Comparison of ENCODE assay signal across 13 cellular contexts in genomic region chr1:230140221-230141001, GRCh38.
DNase-seq lines count a peak whose midpoint lies in the region; ATAC-seq, FAIRE-seq and TF ChIP-seq lines count a peak whose summit lies in the region.
"Had no signal": no experiment of that assay in that cellular context is flagged by ENCODE, and none has a peak within 500 bp of the region (broad histone marks: within the 10 kb centered on the region; RNA-seq: fewer than 3 reads in every experiment).

No MANE protein-coding gene starts in this region.

- H3K4me1 ChIP-seq in A549 (peaks cover 23% of the 10 kb centered on the region), HUES48 (ENCODE audit: control insufficient read depth, insufficient read depth, low read length) (peaks cover 26% of the 10 kb centered on the region), neuronal stem cell (ENCODE audit: control insufficient read depth in 2 of 2, insufficient read depth in 1 of 2, low read depth in 1 of 2, low read length in 2 of 2) (peaks cover 17 to 33% of the 10 kb centered on the region in 2 donors)

- TF ChIP-seq POLR2A in A549 (IDR thresholded peaks at IDR 0.05; ENCODE audit: low read length), result no peak

- H3K4me3 ChIP-seq in A549 (no peak overlapping the region), HUES48 (ENCODE audit: low read depth, low read length) (no peak overlapping the region), neuronal stem cell (ENCODE audit: low read length in 2 of 2) (no peak overlapping the region)
- H3K4me3 ChIP-seq: vagina had no signal

- CTCF ChIA-PET in A549 (lab: Yijun Ruan, JAX), result interaction anchor here (0.6 to 1.2 kb wide), 2 partner anchors 29 to 30 kb away, joined by 3 to 4 read pairs; no protein-coding TSS in a partner anchor

- H3K4me2 ChIP-seq in A549 (peak overlapping the region; percentile 16; the same call in 2 of the 3 replicates), neuronal stem cell (ENCODE audit: insufficient read depth, low read length, poor library complexity, severe bottlenecking) (no peak overlapping the region)

- no peak overlapping the region for H3K23ac ChIP-seq in neuronal stem cell (ENCODE audit: low read depth, low read length, poor library complexity)

- no peak overlapping the region for H2AFZ ChIP-seq in neuronal stem cell (ENCODE audit: low read length)

- H4K8ac ChIP-seq in neuronal stem cell (ENCODE audit: low read depth, low read length), result no peak overlapping the region

- DNase-seq in A549 (ENCODE audit: low read depth in 1 of 2, low spot score in 1 of 2) (no peak), amniotic epithelial cell (ENCODE audit: low read depth) (peak; percentile 71), left kidney (ENCODE audit: low read depth, low spot score) (peak; percentile 81), GDM1 (lab: John Stamatoyannopoulos, UW) (no peak), neuronal stem cell (ENCODE audit: low spot score) (no peak), AG08395 (ENCODE audit: low spot score) (no peak)
- DNase-seq in stimulated activated CD4-positive, alpha-beta T cell treated with anti-CD3 and anti-CD28 coated beads, Interleukin-1b, Interleukin-23, amount 100 ng/mL, for 48 hours, result no peak
- DNase-seq: activated CD4-positive, alpha-beta T cell treated with anti-CD3 and anti-CD28 coated beads, Interleukin-2, amount 10 ng/mL, durations not matched to agents 7 days and 5 days; DMS79; NCI-H2107; stimulated activated CD4-positive, alpha-beta T cell treated with anti-CD3 and anti-CD28 coated beads, Interleukin-2, amount 100 ng/mL, for 48 hours had no signal

- TF ChIP-seq CTCF in A549 (IDR thresholded peaks at IDR 0.05), result no peak

- H2BK120ac ChIP-seq in neuronal stem cell (ENCODE audit: low read depth, low read length), result no peak overlapping the region

- no peak for TF ChIP-seq RAD21 in A549 (conservative IDR thresholded peaks at IDR 0.05 in 1 of 2, IDR thresholded peaks at IDR 0.05 in 1 of 2)

- H3K27ac ChIP-seq in A549, result peak overlapping the region in 1 of 2 experiments; percentile 63; a peak in 2 of 6 replicates
- H3K27ac ChIP-seq in HUES48 (ENCODE audit: low read depth, low read length), result no peak overlapping the region
- H3K27ac ChIP-seq in neuronal stem cell (replicated peaks; ENCODE audit: low read length), result no peak overlapping the region
- H3K27ac ChIP-seq: vagina had no signal

- no peak overlapping the region for H3K18ac ChIP-seq in neuronal stem cell (ENCODE audit: low read length)

- H4K91ac ChIP-seq in neuronal stem cell (ENCODE audit: low read depth, low read length, poor library complexity), result no peak overlapping the region

- H3K9ac ChIP-seq in HUES48 (ENCODE audit: low read depth, low read length) (peak overlapping the region; percentile 21), neuronal stem cell (ENCODE audit: low read depth, low read length, poor library complexity) (no peak overlapping the region)

- H2BK15ac ChIP-seq in neuronal stem cell (ENCODE audit: low read length), result no peak overlapping the region

- no peaks in the 10 kb centered on the region for H3K9me3 ChIP-seq in A549
- H3K9me3 ChIP-seq in HUES48 (ENCODE audit: control insufficient read depth, insufficient read depth, low read length), result no peaks in the 10 kb centered on the region
- H3K9me3 ChIP-seq in neuronal stem cell (replicated peaks in 1 of 2; ENCODE audit: control insufficient read depth in 2 of 2, insufficient read depth in 1 of 2, low read depth in 1 of 2, low read length in 2 of 2), result no peaks in the 10 kb centered on the region
- H3K9me3 ChIP-seq: vagina had no signal

- no peak for FAIRE-seq in A549 (lab: Jason Lieb, UNC)

- POLR2A ChIA-PET in A549 (lab: Yijun Ruan, JAX), result no interaction called here

- no peaks in the 10 kb centered on the region for H3K36me3 ChIP-seq in HUES48 (ENCODE audit: control insufficient read depth, insufficient read depth, low read length)
- H3K36me3 ChIP-seq in neuronal stem cell (replicated peaks in 1 of 2; ENCODE audit: control insufficient read depth in 2 of 2, insufficient read depth in 2 of 2, low read length in 2 of 2), result peaks cover 0 to 3% of the 10 kb centered on the region in 2 donors
- H3K36me3 ChIP-seq: vagina had no signal

- H2AK5ac ChIP-seq in neuronal stem cell (ENCODE audit: low read depth, low read length), result no peak overlapping the region

- no peak overlapping the region for H2BK5ac ChIP-seq in neuronal stem cell (ENCODE audit: low read length)

- 84% methylated on average over 11 of the region's 11 CpGs for WGBS in A549 (ENCODE audit: missing lambda C conversion rate)
- WGBS in neuronal stem cell (ENCODE audit: extremely low coverage in 2 of 2, insufficient read length in 2 of 2, insufficient replicate concordance in 1 of 2), 2 donors, result no CpG with 5 or more reads among the region's 11 CpGs

- no peaks in the 10 kb centered on the region for H3K27me3 ChIP-seq in HUES48 (ENCODE audit: control insufficient read depth, insufficient read depth, low read length)
- no peaks in the 10 kb centered on the region for H3K27me3 ChIP-seq in neuronal stem cell (ENCODE audit: control insufficient read depth in 3 of 3, insufficient read depth in 3 of 3, low read depth in 1 of 3, low read length in 3 of 3)
- H3K27me3 ChIP-seq: vagina had no signal

- no peak overlapping the region for H3K4ac ChIP-seq in neuronal stem cell (ENCODE audit: low read length)

- peaks cover 5% of the 10 kb centered on the region for H3K79me1 ChIP-seq in neuronal stem cell (ENCODE audit: low read depth, low read length)

- H3K14ac ChIP-seq in neuronal stem cell (ENCODE audit: low read length), result no peak overlapping the region

- no peak for TF ChIP-seq EP300 in A549 (IDR thresholded peaks at IDR 0.05)

- peak in 1 of 2 experiments; percentile 57; a peak in 3 of 6 replicates for ATAC-seq in A549

- no peak overlapping the region for H2BK12ac ChIP-seq in neuronal stem cell (ENCODE audit: low read length)

TF ChIP-seq in A549, 52 proteins besides CTCF, POLR2A, EP300 and RAD21:
- TF ChIP-seq, protein P1, sequence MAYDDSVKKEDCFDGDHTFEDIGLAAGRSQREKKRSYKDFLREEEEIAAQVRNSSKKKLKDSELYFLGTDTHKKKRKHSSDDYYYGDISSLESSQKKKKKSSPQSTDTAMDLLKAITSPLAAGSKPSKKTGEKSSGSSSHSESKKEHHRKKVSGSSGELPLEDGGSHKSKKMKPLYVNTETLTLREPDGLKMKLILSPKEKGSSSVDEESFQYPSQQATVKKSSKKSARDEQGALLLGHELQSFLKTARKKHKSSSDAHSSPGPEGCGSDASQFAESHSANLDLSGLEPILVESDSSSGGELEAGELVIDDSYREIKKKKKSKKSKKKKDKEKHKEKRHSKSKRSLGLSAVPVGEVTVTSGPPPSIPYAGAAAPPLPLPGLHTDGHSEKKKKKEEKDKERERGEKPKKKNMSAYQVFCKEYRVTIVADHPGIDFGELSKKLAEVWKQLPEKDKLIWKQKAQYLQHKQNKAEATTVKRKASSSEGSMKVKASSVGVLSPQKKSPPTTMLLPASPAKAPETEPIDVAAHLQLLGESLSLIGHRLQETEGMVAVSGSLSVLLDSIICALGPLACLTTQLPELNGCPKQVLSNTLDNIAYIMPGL (CRISPR knock-in tag; IDR thresholded peaks at IDR 0.05; ENCODE audit: borderline replicate concordance), result no peak
- TF ChIP-seq RARB (CRISPR knock-in tag; IDR thresholded peaks at IDR 0.05) (no peak), JUNB (IDR thresholded peaks at IDR 0.05) (no peak), EHF (CRISPR knock-in tag; IDR thresholded peaks at IDR 0.05) (no peak), NR3C1 (IDR thresholded peaks at IDR 0.05) (no peak), HES2 (IDR thresholded peaks at IDR 0.05) (no peak), FOXS1 (CRISPR knock-in tag; IDR thresholded peaks at IDR 0.05) (no peak), CHD2 (IDR thresholded peaks at IDR 0.05; ENCODE audit: low read length, partially characterized antibody) (no peak), PHF8 (IDR thresholded peaks at IDR 0.05; ENCODE audit: borderline replicate concordance, low read depth) (no peak), ZFP36 (IDR thresholded peaks at IDR 0.05; ENCODE audit: borderline replicate concordance, partially characterized antibody) (no peak), PBX3 (IDR thresholded peaks at IDR 0.05) (no peak), HEYL (CRISPR knock-in tag; IDR thresholded peaks at IDR 0.05) (no peak), HOXB13 (CRISPR knock-in tag; IDR thresholded peaks at IDR 0.05; ENCODE audit: low read depth) (no peak), BHLHE40 (IDR thresholded peaks at IDR 0.05; ENCODE audit: low read depth, low read length) (no peak), EHMT2 (IDR thresholded peaks at IDR 0.05; ENCODE audit: low read depth) (no peak), MYC (IDR thresholded peaks at IDR 0.05; ENCODE audit: borderline replicate concordance, low read length) (no peak), RCOR1 (IDR thresholded peaks at IDR 0.05; ENCODE audit: low read depth, low read length) (no peak), SREBF2 (IDR thresholded peaks at IDR 0.05) (no peak), KDM5A (IDR thresholded peaks at IDR 0.05) (no peak)
TF ChIP-seq in A549: peak in this region for 0.

Comparison
In these comparisons a context has a peak if more than half of its experiments do, and no peak if none do; other contexts are left out.
1. DNase-seq: peak in amniotic epithelial cell (single experiment) and left kidney (single experiment); none in A549 (0 of 2), GDM1 (single experiment), neuronal stem cell (single experiment), stimulated activated CD4-positive, alpha-beta T cell treated with anti-CD3 and anti-CD28 coated beads, Interleukin-1b, Interleukin-23, amount 100 ng/mL, for 48 hours (single experiment) and AG08395 (single experiment).